28 cellular contexts compared by ENCODE assay signal in the genomic region with DNA sequence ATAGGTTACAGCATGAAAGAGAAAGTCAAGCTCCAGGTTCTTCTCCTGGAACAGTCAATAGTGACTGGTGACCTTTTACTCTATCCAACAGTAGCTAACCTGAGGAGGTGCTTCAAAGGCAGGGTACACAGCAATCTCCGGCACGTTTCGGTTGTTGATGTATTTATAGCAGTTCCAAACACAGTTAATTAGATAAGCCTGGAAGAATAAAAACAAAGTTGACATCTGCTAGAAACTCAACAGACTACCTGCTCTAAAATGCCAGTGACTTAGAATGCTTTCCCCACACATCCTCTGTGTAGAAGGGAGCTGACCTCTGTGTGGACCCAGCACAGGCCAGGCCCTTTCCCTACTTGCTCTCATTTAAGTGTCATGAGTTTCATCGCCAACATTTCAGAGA. TPM values are rescaled to one million over a fixed set of nuclear protein-coding genes. Genes with fewer than 3 reads are reported as not detected.
"Had no signal": no experiment of that assay in that cellular context is flagged by ENCODE, and none has a peak within 500 bp of the region (broad histone marks: within the 10 kb centered on the region; RNA-seq: fewer than 3 reads in every experiment).

No MANE protein-coding gene starts in this region.

- H3K9me3 Mint-ChIP-seq: activated naive CD4-positive, alpha-beta T cell treated with anti-CD3 and anti-CD28 coated beads, Interleukin-2, amount 50 U/mL, for 72 hours; central memory CD8-positive, alpha-beta T cell; natural killer cell treated with Interleukin-12 subunit alpha and Interleukin-12 subunit beta and Interleukin-15 and Interleukin-18, amount 100 ng/mL, for 72 hours; WTC11 had no signal

- H3K27ac Mint-ChIP-seq: activated CD4-positive, alpha-beta T cell treated with anti-CD3 and anti-CD28 coated beads for 36 hours; activated naive CD4-positive, alpha-beta T cell treated with anti-CD3 and anti-CD28 coated beads, Interleukin-2, amount 50 U/mL, for 72 hours; activated T-helper 17 cell treated with anti-CD3 and anti-CD28 coated beads, Interleukin-2, amount 50 U/mL, for 72 hours; natural killer cell treated with Interleukin-12 subunit alpha and Interleukin-12 subunit beta and Interleukin-15 and Interleukin-18, amount 100 ng/mL, for 72 hours; WTC11 had no signal

- H3K4me3 ChIP-seq: ascending aorta, colonic mucosa, gastroesophageal sphincter, pancreas, thoracic aorta, upper lobe of right lung had no signal

- H3K27ac ChIP-seq: ascending aorta, brain microvascular endothelial cell, colonic mucosa, epithelial cell of prostate, neutrophil, pancreas, thoracic aorta, upper lobe of right lung had no signal

- H3K4me1 ChIP-seq: ascending aorta, colonic mucosa, pancreas, upper lobe of right lung had no signal

- H3K27me3 Mint-ChIP-seq: activated CD4-positive, alpha-beta T cell treated with anti-CD3 and anti-CD28 coated beads for 36 hours; activated T-cell treated with anti-CD3 and anti-CD28 coated beads, Interleukin-2, amount 50 U/mL, for 24 hours; activated T-helper 17 cell treated with anti-CD3 and anti-CD28 coated beads, Interleukin-2, amount 50 U/mL, for 72 hours; central memory CD8-positive, alpha-beta T cell; natural killer cell treated with Interleukin-12 subunit alpha and Interleukin-12 subunit beta and Interleukin-15 and Interleukin-18, amount 100 ng/mL, for 72 hours had no signal

- DNase-seq: activated CD4-positive, alpha-beta T cell treated with anti-CD3 and anti-CD28 coated beads for 36 hours; activated CD4-positive, alpha-beta T cell treated with anti-CD3 and anti-CD28 coated beads, Interleukin-2, amount 50 U/mL, for 4 hours; activated CD8-positive, alpha-beta memory T cell treated with anti-CD3 and anti-CD28 coated beads for 24 hours; activated CD8-positive, alpha-beta memory T cell treated with anti-CD3 and anti-CD28 coated beads, Interleukin-2, amount 50 U/mL, for 4 hours; activated T-cell treated with anti-CD3 and anti-CD28 coated beads, Interleukin-2, amount 50 U/mL, for 24 hours; brain microvascular endothelial cell; colonic mucosa; head of caudate nucleus; midbrain; pancreas; stimulated activated CD4-positive, alpha-beta T cell treated with anti-CD3 and anti-CD28 coated beads, Interleukin-2, amount 100 ng/mL, for 48 hours; stimulated activated CD8-positive, alpha-beta memory T cell treated with anti-CD3 and anti-CD28 coated beads, Interleukin-4, amount 100 ng/mL, for 48 hours; stimulated activated naive CD4-positive, alpha-beta T cell; T-helper 9 cell; upper lobe of right lung had no signal

- H3K9me3 ChIP-seq: colonic mucosa, gastroesophageal sphincter, neutrophil, pancreas, upper lobe of right lung had no signal

- H3K27me3 ChIP-seq: ascending aorta, brain microvascular endothelial cell, colonic mucosa, gastroesophageal sphincter, neutrophil, pancreas, upper lobe of right lung had no signal

- H3K4me3 Mint-ChIP-seq: activated CD4-positive, alpha-beta T cell treated with anti-CD3 and anti-CD28 coated beads for 36 hours; activated T-cell treated with anti-CD3 and anti-CD28 coated beads, Interleukin-2, amount 50 U/mL, for 24 hours; activated T-helper 17 cell treated with anti-CD3 and anti-CD28 coated beads, Interleukin-2, amount 50 U/mL, for 72 hours; central memory CD8-positive, alpha-beta T cell; natural killer cell treated with Interleukin-12 subunit alpha and Interleukin-12 subunit beta and Interleukin-15 and Interleukin-18, amount 100 ng/mL, for 72 hours; WTC11 had no signal

- H3K4me1 Mint-ChIP-seq: activated CD4-positive, alpha-beta T cell treated with anti-CD3 and anti-CD28 coated beads for 36 hours; WTC11 had no signal

- ATAC-seq: activated CD4-positive, alpha-beta T cell treated with anti-CD3 and anti-CD28 coated beads for 36 hours; activated naive CD4-positive, alpha-beta T cell treated with anti-CD3 and anti-CD28 coated beads, Interleukin-2, amount 50 U/mL, for 72 hours; activated T-helper 17 cell treated with anti-CD3 and anti-CD28 coated beads, Interleukin-2, amount 50 U/mL, for 72 hours; gastroesophageal sphincter; left lobe of liver; natural killer cell treated with Interleukin-12 subunit alpha and Interleukin-12 subunit beta and Interleukin-15 and Interleukin-18, amount 100 ng/mL, for 72 hours; sciatic nerve; WTC11 had no signal

RNA-seq across cellular contexts. Expression of gene MATN3, which starts 21.8 kb away (rescaled TPM):
- total RNA-seq: activated CD4-positive, alpha-beta T cell treated with anti-CD3 and anti-CD28 coated beads for 36 hours; activated naive CD4-positive, alpha-beta T cell treated with anti-CD3 and anti-CD28 coated beads, Interleukin-2, amount 50 U/mL, for 72 hours; activated T-helper 17 cell treated with anti-CD3 and anti-CD28 coated beads, Interleukin-2, amount 50 U/mL, for 72 hours; natural killer cell treated with Interleukin-12 subunit alpha and Interleukin-12 subunit beta and Interleukin-15 and Interleukin-18, amount 100 ng/mL, for 72 hours; T-helper 1 cell treated with Interleukin-12 subunit alpha and Interleukin-12 subunit beta and Interleukin-4 antibody, amounts not matched to agents 30 ng/mL and 1 ng/mL, for 36 hours had no signal
